ENCODE assay signal across 10 cellular contexts in genomic region chr4:74431113-74431826, GRCh38. TPM values are rescaled to one million over a fixed set of nuclear protein-coding genes. Genes with fewer than 3 reads are reported as not detected.
DNase-seq lines count a peak whose midpoint lies in the region; TF ChIP-seq lines count a peak whose summit lies in the region.
"Had no signal": no experiment of that assay in that cellular context is flagged by ENCODE, and none has a peak within 500 bp of the region (broad histone marks: within the 10 kb centered on the region; RNA-seq: fewer than 3 reads in every experiment).

No MANE protein-coding gene starts in this region.

- H3K4ac ChIP-seq in neuronal stem cell (ENCODE audit: low read length), result no peak overlapping the region

- H3K23ac ChIP-seq in neuronal stem cell (ENCODE audit: low read depth, low read length, poor library complexity), result no peak overlapping the region

- H4K91ac ChIP-seq in neuronal stem cell (ENCODE audit: low read depth, low read length, poor library complexity), result no peak overlapping the region

- DNase-seq in GF-D8 (lab: John Stamatoyannopoulos, UW), result peak; percentile 72
- DNase-seq in HCEC 1CT, result peak; percentile 31
- DNase-seq in KG1 (lab: John Stamatoyannopoulos, UW), result peak; percentile 17
- peak; percentile 93 for DNase-seq in fibroblast of mammary gland (ENCODE audit: low read depth)
- DNase-seq in islet precursor cell, result no peak
- DNase-seq in nucleus accumbens (lab: John Stamatoyannopoulos, UW), result no peak
- DNase-seq in neuronal stem cell (ENCODE audit: low spot score), result no peak
- no peak for DNase-seq in NCI-H2171 treated with DMSO at 0.1 percent for 48 hours (lab: John Stamatoyannopoulos, UW)
- DNase-seq: naive B cell, NCI-H226 had no signal

- TF ChIP-seq CTCF in fibroblast of mammary gland (conservative IDR thresholded peaks at IDR 0.05; ENCODE audit: control insufficient read depth, insufficient read depth, low read depth, low read length), result no peak

- no peak overlapping the region for H4K8ac ChIP-seq in neuronal stem cell (ENCODE audit: low read depth, low read length)

- H2AFZ ChIP-seq in neuronal stem cell (ENCODE audit: low read length), result no peak overlapping the region

- no peak overlapping the region for H3K9ac ChIP-seq in neuronal stem cell (ENCODE audit: low read depth, low read length, poor library complexity)

- H3K79me1 ChIP-seq in neuronal stem cell (ENCODE audit: low read depth, low read length), result no peaks in the 10 kb centered on the region

- no peaks in the 10 kb centered on the region for H3K27me3 ChIP-seq in neuronal stem cell (ENCODE audit: control insufficient read depth in 3 of 3, insufficient read depth in 3 of 3, low read depth in 1 of 3, low read length in 3 of 3)

- H2BK120ac ChIP-seq in neuronal stem cell (ENCODE audit: low read depth, low read length), result no peak overlapping the region

- H3K4me3 ChIP-seq in fibroblast of mammary gland (ENCODE audit: control insufficient read depth, low read depth, low read length) (no peak overlapping the region), neuronal stem cell (ENCODE audit: low read length in 2 of 2) (no peak overlapping the region)

- no peak overlapping the region for H2BK5ac ChIP-seq in neuronal stem cell (ENCODE audit: low read length)

- no peak overlapping the region for H3K27ac ChIP-seq in neuronal stem cell (replicated peaks; ENCODE audit: low read length)

- no peak overlapping the region for H3K4me2 ChIP-seq in neuronal stem cell (ENCODE audit: insufficient read depth, low read length, poor library complexity, severe bottlenecking)

- H3K18ac ChIP-seq in neuronal stem cell (ENCODE audit: low read length), result no peak overlapping the region

- H3K4me1 ChIP-seq in neuronal stem cell (ENCODE audit: control insufficient read depth in 2 of 2, insufficient read depth in 1 of 2, low read depth in 1 of 2, low read length in 2 of 2), result peaks cover 0 to 2% of the 10 kb centered on the region in 2 donors

- H3K36me3 ChIP-seq in neuronal stem cell (replicated peaks in 1 of 2; ENCODE audit: control insufficient read depth in 2 of 2, insufficient read depth in 2 of 2, low read length in 2 of 2), result no peaks in the 10 kb centered on the region

- H2BK12ac ChIP-seq in neuronal stem cell (ENCODE audit: low read length), result no peak overlapping the region

- H2BK15ac ChIP-seq in neuronal stem cell (ENCODE audit: low read length), result no peak overlapping the region

- 100% methylated on average over 1 of the region's 11 CpGs; no CpG with 5 or more reads in 1 of the 2 donors for WGBS in neuronal stem cell (ENCODE audit: extremely low coverage in 2 of 2, insufficient read length in 2 of 2, insufficient replicate concordance in 1 of 2), 2 donors

- no peaks in the 10 kb centered on the region for H3K9me3 ChIP-seq in neuronal stem cell (replicated peaks in 1 of 2; ENCODE audit: control insufficient read depth in 2 of 2, insufficient read depth in 1 of 2, low read depth in 1 of 2, low read length in 2 of 2)

- H2AK5ac ChIP-seq in neuronal stem cell (ENCODE audit: low read depth, low read length), result no peak overlapping the region

- no peak overlapping the region for H3K14ac ChIP-seq in neuronal stem cell (ENCODE audit: low read length)

RNA-seq across cellular contexts. Expression of gene AREG, which starts 13.7 kb away (rescaled TPM):
- polyA plus RNA-seq in neuronal stem cell (2013, experiment 1 of 2), result 0.08 TPM
- 0.03 TPM for polyA plus RNA-seq in neuronal stem cell (2013, experiment 2 of 2)

Comparison
In these comparisons a context has a peak if more than half of its experiments do, and no peak if none do; other contexts are left out.
1. DNase-seq: peak in GF-D8 (single experiment), HCEC 1CT (single experiment), KG1 (single experiment) and fibroblast of mammary gland (single experiment); none in islet precursor cell (single experiment), nucleus accumbens (0 of 56), neuronal stem cell (single experiment) and NCI-H2171 treated with DMSO at 0.1 percent for 48 hours (single experiment).